Comparison of ENCODE assay signal across 23 cellular contexts in genomic region chr14:101133068-101133467, GRCh38.
"Had no signal": no experiment of that assay in that cellular context is flagged by ENCODE, and none has a peak within 500 bp of the region (broad histone marks: within the 10 kb centered on the region; RNA-seq: fewer than 3 reads in every experiment).

No MANE protein-coding gene starts in this region.

- H3K9me3 ChIP-seq: heart left ventricle, pancreas, right lobe of liver, thoracic aorta, tibial nerve, upper lobe of right lung, vagina had no signal

- H3K4me1 ChIP-seq: foreskin keratinocyte, gastroesophageal sphincter, heart left ventricle, pancreas, right lobe of liver, tibial nerve, upper lobe of right lung, vagina had no signal

- ATAC-seq: esophagus mucosa; foreskin keratinocyte; gastroesophageal sphincter; heart left ventricle; left lobe of liver; natural killer cell; pancreas; right lobe of liver; stimulated activated naive B cell treated with anti-CD40 and anti-IgM and Interleukin-4, amounts not matched to agents 10 μg/mL and 1 μg/mL and 100 μg/mL, for 72 hours had no signal

- H3K27me3 ChIP-seq: foreskin keratinocyte, hepatocyte, pancreas, right lobe of liver, tibial nerve, vagina had no signal

- H3K27ac ChIP-seq: epithelial cell of prostate, foreskin keratinocyte, gastroesophageal sphincter, heart left ventricle, pancreas, right lobe of liver, thoracic aorta, tibial nerve, upper lobe of right lung, vagina had no signal

- H3K4me3 ChIP-seq: gastroesophageal sphincter, heart left ventricle, hepatocyte, pancreas, right lobe of liver, thoracic aorta, tibial nerve, upper lobe of right lung, vagina had no signal

- DNase-seq: cortex of kidney; effector CD4-positive, alpha-beta T cell; foreskin keratinocyte; heart left ventricle; kidney; mammary epithelial cell; occipital lobe; pancreas; right lobe of liver; small intestine; stimulated activated CD4-positive, alpha-beta T cell treated with anti-CD3 and anti-CD28 coated beads, Interleukin-15, amount 100 ng/mL, for 24 hours; stimulated activated CD4-positive, alpha-beta T cell treated with anti-CD3 and anti-CD28 coated beads, Interleukin-2, amount 100 ng/mL, for 48 hours; stimulated activated naive B cell treated with anti-CD40 and anti-IgM and Interleukin-4, amounts not matched to agents 10 μg/mL and 1 μg/mL and 100 μg/mL, for 72 hours; upper lobe of right lung had no signal

- H3K36me3 ChIP-seq: gastroesophageal sphincter, heart left ventricle, pancreas, right lobe of liver, thoracic aorta, tibial nerve, upper lobe of right lung, vagina had no signal
